In genomic region chr14:63134801-63135200, GRCh38 we compare ENCODE assay signal across 1 cellular context.
TF ChIP-seq lines count a peak whose summit lies in the region.

No MANE protein-coding gene starts in this region.

TF ChIP-seq in HCT116, 20 proteins besides CTCF, POLR2A, EP300 and RAD21 (continued from another document):
- no peak for TF ChIP-seq ZBTB33 (IDR thresholded peaks at IDR 0.05; ENCODE audit: extremely low read depth, insufficient replicate concordance, low read length)
- TF ChIP-seq FOSL1 (IDR thresholded peaks at IDR 0.05; ENCODE audit: low read depth), result no peak
- TF ChIP-seq CBX3 (IDR thresholded peaks at IDR 0.05; ENCODE audit: low read depth), result no peak
- no peak for TF ChIP-seq JUND (IDR thresholded peaks at IDR 0.05)
- TF ChIP-seq MAX (IDR thresholded peaks at IDR 0.05), result no peak
- no peak for TF ChIP-seq EGR1 (IDR thresholded peaks at IDR 0.05; ENCODE audit: low read depth)
- no peak for TF ChIP-seq EZH2 (IDR thresholded peaks at IDR 0.05)
- TF ChIP-seq YY1 (IDR thresholded peaks at IDR 0.05; ENCODE audit: extremely low read depth, insufficient replicate concordance, low read depth, low read length), result no peak
- TF ChIP-seq ZFX (IDR thresholded peaks at IDR 0.05), result no peak
- TF ChIP-seq SRF (IDR thresholded peaks at IDR 0.05; ENCODE audit: low read depth), result no peak
- no peak for TF ChIP-seq REST (IDR thresholded peaks at IDR 0.05; ENCODE audit: low read depth)
- TF ChIP-seq SP1 (IDR thresholded peaks at IDR 0.05; ENCODE audit: low read depth), result no peak
- no peak for TF ChIP-seq TCF7L2 (IDR thresholded peaks at IDR 0.05; ENCODE audit: borderline replicate concordance, extremely low read depth, insufficient read depth, insufficient read length)
- TF ChIP-seq ATF3 (IDR thresholded peaks at IDR 0.05), result no peak
- no peak for TF ChIP-seq ELF1 (IDR thresholded peaks at IDR 0.05; ENCODE audit: borderline replicate concordance, low read depth)
- TF ChIP-seq EZH2phosphoT487 (IDR thresholded peaks at IDR 0.05; ENCODE audit: borderline replicate concordance), result no peak
- no peak for TF ChIP-seq ZNF274 (IDR thresholded peaks at IDR 0.05; ENCODE audit: low read depth, low read length)
